In genomic region chr20:43700627-43701026, GRCh38 we compare ENCODE assay signal across 30 cellular contexts. TPM values are rescaled to one million over a fixed set of nuclear protein-coding genes. Genes with fewer than 3 reads are reported as not detected.
DNase-seq lines count a peak whose midpoint lies in the region; ATAC-seq, FAIRE-seq and TF ChIP-seq lines count a peak whose summit lies in the region.
"Had no signal": no experiment of that assay in that cellular context is flagged by ENCODE, and none has a peak within 500 bp of the region (broad histone marks: within the 10 kb centered on the region; RNA-seq: fewer than 3 reads in every experiment).

No MANE protein-coding gene starts in this region.

- ATAC-seq in HepG2 (no peak), right lobe of liver (no peak)
- no peak for ATAC-seq in CD4-positive, alpha-beta T cell (ENCODE audit: poor library complexity)
- ATAC-seq in activated naive CD4-positive, alpha-beta T cell treated with anti-CD3 and anti-CD28 coated beads, Interleukin-2, amount 50 U/mL, for 72 hours = no peak
- ATAC-seq: HCT116 had no signal

- H3K27ac Mint-ChIP-seq in activated CD4-positive, alpha-beta T cell treated with anti-CD3 and anti-CD28 coated beads, Interleukin-2, amount 10 ng/mL, durations not matched to agents 7 days and 5 days = peak overlapping the region; percentile 31
- peak overlapping the region in 5 of 6 donors; percentile 16 to 87 (median 76) for H3K27ac Mint-ChIP-seq in immature natural killer cell
- no peak overlapping the region for H3K27ac Mint-ChIP-seq in CD4-positive, alpha-beta T cell
- H3K27ac Mint-ChIP-seq in activated naive CD4-positive, alpha-beta T cell treated with anti-CD3 and anti-CD28 coated beads, Interleukin-2, amount 50 U/mL, for 72 hours = peak overlapping the region in 1 of 2 donors; percentile 87

- in situ Hi-C loops in HepG2 (cut with HindIII; ENCODE audit: extremely low pct_ligation_motif_present, low pct_unique_long_range_greater_than_20kb) = no loop called here

- no peak overlapping the region for H2AFZ ChIP-seq in HepG2 (ENCODE audit: low read length)

- 98% methylated on average over 8 of the region's 8 CpGs for WGBS in HepG2 (ENCODE audit: low lambda C conversion rate)
- 85% methylated on average over 5 of the region's 8 CpGs for WGBS in right lobe of liver (ENCODE audit: insufficient coverage, low coverage, low lambda C conversion rate, missing lambda C conversion rate)

- H3K4me3 ChIP-seq in HepG2 (replicated peaks in 1 of 3; ENCODE audit: insufficient read depth in 1 of 3, low read depth in 2 of 3, low read length in 3 of 3) (no peak overlapping the region), right lobe of liver (no peak overlapping the region)
- H3K4me3 ChIP-seq: MG63, SJCRH30 had no signal

- H3K36me3 ChIP-seq in HepG2 (replicated peaks in 1 of 2; ENCODE audit: control insufficient read depth in 1 of 2, insufficient read depth in 2 of 2, low read length in 2 of 2) = peaks cover 18 to 45% of the 10 kb centered on the region in 2 experiments
- H3K36me3 ChIP-seq in right lobe of liver = no peaks in the 10 kb centered on the region

- TF ChIP-seq POLR2A in HepG2 (IDR thresholded peaks at IDR 0.05; ENCODE audit: insufficient read depth in 1 of 2, low read depth in 2 of 2, low read length in 2 of 2) (no peak), right lobe of liver (IDR thresholded peaks at IDR 0.05) (no peak)

- no peak for FAIRE-seq in HepG2 (lab: Jason Lieb, UNC)
- FAIRE-seq: GM12892, GM19239, RCC 7860 had no signal

- no peaks in the 10 kb centered on the region for H3K79me2 ChIP-seq in HepG2 (ENCODE audit: insufficient read depth, low read length)

- H3K36me3 Mint-ChIP-seq in activated CD4-positive, alpha-beta T cell treated with anti-CD3 and anti-CD28 coated beads, Interleukin-2, amount 10 ng/mL, durations not matched to agents 7 days and 5 days (ENCODE audit: low read depth) = peaks cover 35% of the 10 kb centered on the region
- no peaks in the 10 kb centered on the region for H3K36me3 Mint-ChIP-seq in immature natural killer cell
- no peaks in the 10 kb centered on the region for H3K36me3 Mint-ChIP-seq in CD4-positive, alpha-beta T cell (ENCODE audit: low read depth)
- H3K36me3 Mint-ChIP-seq in activated naive CD4-positive, alpha-beta T cell treated with anti-CD3 and anti-CD28 coated beads, Interleukin-2, amount 50 U/mL, for 72 hours = peaks cover 35 to 38% of the 10 kb centered on the region in 2 donors

- no peaks in the 10 kb centered on the region for H3K4me1 ChIP-seq in HepG2 (ENCODE audit: insufficient read depth, low read length)
- no peaks in the 10 kb centered on the region for H3K4me1 ChIP-seq in right lobe of liver
- H3K4me1 ChIP-seq: BE2C, SJCRH30 had no signal

- H3K27me3 ChIP-seq in HepG2 (ENCODE audit: control insufficient read depth in 1 of 2, insufficient read depth in 2 of 2, low read length in 2 of 2) (no peaks in the 10 kb centered on the region), right lobe of liver (no peaks in the 10 kb centered on the region)
- H3K27me3 ChIP-seq in CD4-positive, alpha-beta T cell (ENCODE audit: control insufficient read depth, insufficient read depth, low read length) = no peaks in the 10 kb centered on the region
- H3K27me3 ChIP-seq: BE2C, MG63, SJCRH30 had no signal

- TF ChIP-seq RAD21 in HepG2 (CRISPR knock-in tag; IDR thresholded peaks at IDR 0.05) = no peak

- TF ChIP-seq CTCF in HepG2 (CRISPR knock-in tag; IDR thresholded peaks at IDR 0.05) (no peak), right lobe of liver (IDR thresholded peaks at IDR 0.05) (no peak)
- TF ChIP-seq CTCF in CD4-positive, alpha-beta T cell (IDR thresholded peaks at IDR 0.05) = no peak

- CTCF ChIA-PET in activated CD4-positive, alpha-beta T cell treated with anti-CD3 and anti-CD28 coated beads, Interleukin-2, amount 10 ng/mL, durations not matched to agents 7 days and 5 days (lab: Charles Lee) = interaction anchor here (0.7 kb wide), 1 partner anchor 18 kb away, joined by 3 read pairs; no protein-coding TSS in a partner anchor
- CTCF ChIA-PET in HepG2 (lab: Yijun Ruan, JAX; ENCODE audit: low intra/inter-chr PET ratio, low total read pairs) = no interaction called here
- CTCF ChIA-PET in CD4-positive, alpha-beta T cell (lab: Charles Lee) = no interaction called here

- no peak overlapping the region for H3K4me2 ChIP-seq in HepG2 (ENCODE audit: low read depth, low read length)

- no peaks in the 10 kb centered on the region for H3K9me3 Mint-ChIP-seq in activated CD4-positive, alpha-beta T cell treated with anti-CD3 and anti-CD28 coated beads, Interleukin-2, amount 10 ng/mL, durations not matched to agents 7 days and 5 days
- H3K9me3 Mint-ChIP-seq in immature natural killer cell = no peaks in the 10 kb centered on the region
- no peaks in the 10 kb centered on the region for H3K9me3 Mint-ChIP-seq in CD4-positive, alpha-beta T cell
- H3K9me3 Mint-ChIP-seq in activated naive CD4-positive, alpha-beta T cell treated with anti-CD3 and anti-CD28 coated beads, Interleukin-2, amount 50 U/mL, for 72 hours = no peaks in the 10 kb centered on the region
- H3K9me3 Mint-ChIP-seq: CD14-positive monocyte had no signal

- intact Hi-C loops in HepG2 (cut with micrococcal nuclease; ENCODE audit: unreplicated experiment) (no loop called here), right lobe of liver (cut with DNase I) (no loop called here)
- intact Hi-C loops in CD4-positive, alpha-beta T cell (cut with DNase I, micrococcal nuclease) = no loop called here

- no TSS peak for BruUV-seq in HepG2 (replicated peaks; lab: Mats Ljungman, UMichigan)

- no peak for DNase-seq in activated CD4-positive, alpha-beta T cell treated with anti-CD3 and anti-CD28 coated beads, Interleukin-2, amount 10 ng/mL, durations not matched to agents 7 days and 5 days
- no peak for DNase-seq in activated CD4-positive, alpha-beta T cell treated with anti-CD3 and anti-CD28 coated beads, Interleukin-2, amount 50 U/mL, for 4 hours
- no peak for DNase-seq in HepG2 (ENCODE audit: low spot score)
- no peak for DNase-seq in right lobe of liver
- no peak for DNase-seq in immature natural killer cell
- no peak for DNase-seq in glomerular visceral epithelial cell (ENCODE audit: extremely low spot score)
- no peak for DNase-seq in CD4-positive, alpha-beta T cell
- no peak for DNase-seq in activated naive CD4-positive, alpha-beta T cell treated with anti-CD3 and anti-CD28 coated beads, Interleukin-2, amount 50 U/mL, for 72 hours (ENCODE audit: low spot score in 2 of 2)
- DNase-seq: ACHN, BE2C, DMS153, DND-41, KBM-7, MG63, NCI-H1105 treated with DMSO at 0.1 percent for 48 hours, NCI-H146, NCI-H1930, NCI-H446, NCI-H524 treated with DMSO at 0.1 percent for 48 hours, NCI-H774, SJCRH30 had no signal

- H3K27ac ChIP-seq in HepG2 (ENCODE audit: extremely low read length, insufficient read depth, low read length) (no peak overlapping the region), right lobe of liver (no peak overlapping the region)
- H3K27ac ChIP-seq in CD4-positive, alpha-beta T cell (ENCODE audit: low read depth, low read length) = no peak overlapping the region
- H3K27ac ChIP-seq: 22Rv1, SJCRH30 had no signal

- no peaks in the 10 kb centered on the region for H4K20me1 ChIP-seq in HepG2 (ENCODE audit: insufficient read depth, low read length)

- H3K4me1 Mint-ChIP-seq in activated CD4-positive, alpha-beta T cell treated with anti-CD3 and anti-CD28 coated beads, Interleukin-2, amount 10 ng/mL, durations not matched to agents 7 days and 5 days = peaks cover 7% of the 10 kb centered on the region
- H3K4me1 Mint-ChIP-seq in immature natural killer cell = peaks cover 20 to 21% of the 10 kb centered on the region in 2 donors
- peaks cover 6% of the 10 kb centered on the region for H3K4me1 Mint-ChIP-seq in CD4-positive, alpha-beta T cell (ENCODE audit: low read depth)
- H3K4me1 Mint-ChIP-seq: CD14-positive monocyte had no signal

- no peak for TF ChIP-seq EP300 in HepG2 (IDR thresholded peaks at IDR 0.05; ENCODE audit: low read depth in 2 of 2, low read length in 2 of 2)
- no peak for TF ChIP-seq EP300 in HepG2 (CRISPR knock-in tag; IDR thresholded peaks at IDR 0.05; ENCODE audit: borderline replicate concordance)

- H3K4me3 Mint-ChIP-seq in activated CD4-positive, alpha-beta T cell treated with anti-CD3 and anti-CD28 coated beads, Interleukin-2, amount 10 ng/mL, durations not matched to agents 7 days and 5 days = no peak overlapping the region
- H3K4me3 Mint-ChIP-seq in immature natural killer cell = peak overlapping the region; percentile 12 to 72 (median 40)
- no peak overlapping the region for H3K4me3 Mint-ChIP-seq in CD4-positive, alpha-beta T cell
- H3K4me3 Mint-ChIP-seq: CD14-positive monocyte had no signal

- H3K9ac ChIP-seq in HepG2 (ENCODE audit: insufficient read depth, low read depth, low read length) = no peak overlapping the region

- POLR2A ChIA-PET in activated CD4-positive, alpha-beta T cell treated with anti-CD3 and anti-CD28 coated beads, Interleukin-2, amount 10 ng/mL, durations not matched to agents 7 days and 5 days (lab: Charles Lee) = no interaction called here
- POLR2A ChIA-PET in HepG2 (lab: Yijun Ruan, JAX) = no interaction called here
- POLR2A ChIA-PET in CD4-positive, alpha-beta T cell (lab: Charles Lee) = no interaction called here

- no peaks in the 10 kb centered on the region for H3K27me3 Mint-ChIP-seq in activated CD4-positive, alpha-beta T cell treated with anti-CD3 and anti-CD28 coated beads, Interleukin-2, amount 10 ng/mL, durations not matched to agents 7 days and 5 days
- peaks cover 0 to 2% (median 0%) of the 10 kb centered on the region in 3 donors for H3K27me3 Mint-ChIP-seq in immature natural killer cell (ENCODE audit: low read depth in 3 of 3)
- no peaks in the 10 kb centered on the region for H3K27me3 Mint-ChIP-seq in CD4-positive, alpha-beta T cell

- H3K9me3 ChIP-seq in HepG2 (ENCODE audit: low read length) (no peaks in the 10 kb centered on the region), right lobe of liver (no peaks in the 10 kb centered on the region)
- H3K9me3 ChIP-seq in CD4-positive, alpha-beta T cell (ENCODE audit: control insufficient read depth, low read length) = no peaks in the 10 kb centered on the region
- H3K9me3 ChIP-seq: BE2C, MG63, SJCRH30 had no signal

RNA-seq across cellular contexts. Expression of gene GTSF1L, which starts 26.2 kb away (rescaled TPM):
- total RNA-seq in activated CD4-positive, alpha-beta T cell treated with anti-CD3 and anti-CD28 coated beads, Interleukin-2, amount 10 ng/mL, durations not matched to agents 7 days and 5 days = not detected
- not detected in 2 replicates for total RNA-seq in HepG2 (2016; rRNA removed; fragmentation: Illumina TruSeq; extraction: Trizol)
- not detected in 2 replicates for total RNA-seq in HepG2 (2016; cell fraction: cytosol; rRNA removed; fragmentation: Illumina TruSeq; extraction: Trizol; ENCODE audit: low read depth)
- total RNA-seq in HepG2 (2016; cell fraction: insoluble cytoplasmic fraction; rRNA removed; fragmentation: Illumina TruSeq; extraction: Trizol) = not detected in 2 replicates
- not detected in 2 replicates for total RNA-seq in HepG2 (2016; cell fraction: membrane; rRNA removed; fragmentation: Illumina TruSeq; extraction: Trizol)
- not detected in 2 replicates for total RNA-seq in HepG2 (2016; cell fraction: nucleus; rRNA removed; fragmentation: Illumina TruSeq; extraction: Trizol)
- polyA plus RNA-seq in HepG2 (2011; rRNA removed) = not detected in 2 replicates
- not detected in 2 replicates for polyA plus RNA-seq in HepG2 (2011; cell fraction: cytosol; rRNA removed)
- not detected in 2 replicates for polyA plus RNA-seq in HepG2 (2011; cell fraction: nucleus; rRNA removed)
- not detected in 2 replicates for polyA plus RNA-seq in HepG2 (2012)
- polyA plus RNA-seq in HepG2 (2016; cell fraction: cytosol; fragmentation: Illumina TruSeq; extraction: Trizol; ENCODE audit: low read depth) = not detected in 2 replicates
- not detected in 2 replicates for polyA plus RNA-seq in HepG2 (2016; cell fraction: insoluble cytoplasmic fraction; fragmentation: Illumina TruSeq; extraction: Trizol; ENCODE audit: low read depth)
- not detected in 2 replicates for polyA plus RNA-seq in HepG2 (2016; cell fraction: membrane; fragmentation: Illumina TruSeq; extraction: Trizol; ENCODE audit: low read depth)
- not detected in 2 replicates for polyA plus RNA-seq in HepG2 (2016; cell fraction: nucleus; fragmentation: Illumina TruSeq; extraction: Trizol; ENCODE audit: insufficient read depth, low read depth)
- polyA minus RNA-seq in HepG2 (2011; rRNA and poly(A)+ RNA removed; ENCODE audit: low replicate concordance) = not detected in 2 replicates
- polyA minus RNA-seq in HepG2 (2011; cell fraction: cytosol; rRNA and poly(A)+ RNA removed) = not detected in 2 replicates
- polyA minus RNA-seq in HepG2 (2011; cell fraction: nucleus; rRNA and poly(A)+ RNA removed) = not detected in 2 replicates
- total RNA-seq in right lobe of liver = not detected
- polyA plus RNA-seq in immature natural killer cell = not detected
- not detected for total RNA-seq in CD4-positive, alpha-beta T cell
- under 1 TPM in 1 of 2 donors, not detected in 1; 0.39 TPM for total RNA-seq in activated naive CD4-positive, alpha-beta T cell treated with anti-CD3 and anti-CD28 coated beads, Interleukin-2, amount 50 U/mL, for 72 hours
- total RNA-seq: H4, HT-29, LHCN-M2, SJCRH30 had no signal
- polyA plus RNA-seq: CD14-positive monocyte had no signal

RNA-seq across cellular contexts. Expression of gene MYBL2, which starts 33.7 kb away (rescaled TPM):
- 100 to 1,000 TPM; 106 to 110 TPM for total RNA-seq in activated CD4-positive, alpha-beta T cell treated with anti-CD3 and anti-CD28 coated beads, Interleukin-2, amount 10 ng/mL, durations not matched to agents 7 days and 5 days
- 66.2 and 76.9 TPM in 2 replicates for total RNA-seq in HepG2 (2016; rRNA removed; fragmentation: Illumina TruSeq; extraction: Trizol)
- total RNA-seq in HepG2 (2016; cell fraction: cytosol; rRNA removed; fragmentation: Illumina TruSeq; extraction: Trizol; ENCODE audit: low read depth) = 59.0 and 62.0 TPM in 2 replicates
- 56.5 and 69.8 TPM in 2 replicates for total RNA-seq in HepG2 (2016; cell fraction: insoluble cytoplasmic fraction; rRNA removed; fragmentation: Illumina TruSeq; extraction: Trizol)
- total RNA-seq in HepG2 (2016; cell fraction: membrane; rRNA removed; fragmentation: Illumina TruSeq; extraction: Trizol) = 143 and 144 TPM in 2 replicates
- 31.9 and 37.0 TPM in 2 replicates for total RNA-seq in HepG2 (2016; cell fraction: nucleus; rRNA removed; fragmentation: Illumina TruSeq; extraction: Trizol)
- 8.7 and 11.9 TPM in 2 replicates for polyA plus RNA-seq in HepG2 (2011; rRNA removed)
- 8.2 and 15.1 TPM in 2 replicates for polyA plus RNA-seq in HepG2 (2011; cell fraction: cytosol; rRNA removed)
- polyA plus RNA-seq in HepG2 (2011; cell fraction: nucleus; rRNA removed) = 11.9 and 16.1 TPM in 2 replicates
- polyA plus RNA-seq in HepG2 (2012) = 13.6 and 29.5 TPM in 2 replicates
- 102 and 115 TPM in 2 replicates for polyA plus RNA-seq in HepG2 (2016; cell fraction: cytosol; fragmentation: Illumina TruSeq; extraction: Trizol; ENCODE audit: low read depth)
- 97.7 and 135 TPM in 2 replicates for polyA plus RNA-seq in HepG2 (2016; cell fraction: insoluble cytoplasmic fraction; fragmentation: Illumina TruSeq; extraction: Trizol; ENCODE audit: low read depth)
- polyA plus RNA-seq in HepG2 (2016; cell fraction: membrane; fragmentation: Illumina TruSeq; extraction: Trizol; ENCODE audit: low read depth) = 207 and 227 TPM in 2 replicates
- 95.0 and 101 TPM in 2 replicates for polyA plus RNA-seq in HepG2 (2016; cell fraction: nucleus; fragmentation: Illumina TruSeq; extraction: Trizol; ENCODE audit: insufficient read depth, low read depth)
- 22.9 and 110 TPM in 2 replicates for polyA minus RNA-seq in HepG2 (2011; rRNA and poly(A)+ RNA removed; ENCODE audit: low replicate concordance)
- 11.1 and 17.9 TPM in 2 replicates for polyA minus RNA-seq in HepG2 (2011; cell fraction: cytosol; rRNA and poly(A)+ RNA removed)
- polyA minus RNA-seq in HepG2 (2011; cell fraction: nucleus; rRNA and poly(A)+ RNA removed) = 5.3 and 8.1 TPM in 2 replicates
- total RNA-seq in right lobe of liver = 1 to 10 TPM in 3 of 6 experiments, under 1 TPM in 2, not detected in 1; 0.44 to 3.5 (median 1.8) TPM
- polyA plus RNA-seq in immature natural killer cell = 1 to 10 TPM in 2 of 3 donors, not detected in 1; 2.0 to 2.3 TPM
- total RNA-seq in CD4-positive, alpha-beta T cell = under 1 TPM; 0.56 to 0.69 TPM
- 100 to 1,000 TPM in 1 of 2 donors, 10 to 100 TPM in 1; 82.6 to 140 TPM for total RNA-seq in activated naive CD4-positive, alpha-beta T cell treated with anti-CD3 and anti-CD28 coated beads, Interleukin-2, amount 50 U/mL, for 72 hours

Comparison
In these comparisons a context has a peak if more than half of its experiments do, and no peak if none do; other contexts are left out.
1. RNA of gene MYBL2, which starts 33.7 kb away (total RNA-seq): 82.6 to 140 TPM in activated naive CD4-positive, alpha-beta T cell treated with anti-CD3 and anti-CD28 coated beads, Interleukin-2, amount 50 U/mL, for 72 hours, 106 to 110 TPM in activated CD4-positive, alpha-beta T cell treated with anti-CD3 and anti-CD28 coated beads, Interleukin-2, amount 10 ng/mL, durations not matched to agents 7 days and 5 days and 31.9 to 144 TPM in HepG2; 0.44 to 3.5 TPM in right lobe of liver and 0.56 to 0.69 TPM in CD4-positive, alpha-beta T cell; every median in the first group is over 4 times any median in the second.
2. H3K4me3 Mint-ChIP-seq: peak in immature natural killer cell (5 of 5); none in activated CD4-positive, alpha-beta T cell treated with anti-CD3 and anti-CD28 coated beads, Interleukin-2, amount 10 ng/mL, durations not matched to agents 7 days and 5 days (single experiment) and CD4-positive, alpha-beta T cell (single experiment).